Comparison of ENCODE assay signal across 1 cellular context in genomic region chr1:153954826-153955225, GRCh38.
TF ChIP-seq lines count a peak whose summit lies in the region.

No MANE protein-coding gene starts in this region.

TF ChIP-seq in GM12878, 131 proteins besides CTCF, POLR2A, EP300 and RAD21:
- TF ChIP-seq IRF4 (IDR thresholded peaks at IDR 0.05; ENCODE audit: low read depth, low read length) (no peak), WRNIP1 (IDR thresholded peaks at IDR 0.05; ENCODE audit: borderline replicate concordance, low read depth, low read length) (no peak), SUPT20H (IDR thresholded peaks at IDR 0.05; ENCODE audit: borderline replicate concordance, control insufficient read depth, low read depth, low read length) (no peak), SMAD5 (IDR thresholded peaks at IDR 0.05; ENCODE audit: low read depth) (no peak), ZNF622 (IDR thresholded peaks at IDR 0.05) (no peak), NRF1 (conservative IDR thresholded peaks at IDR 0.05; ENCODE audit: low read depth, low read length) (no peak), SKIL (IDR thresholded peaks at IDR 0.05; ENCODE audit: low read depth, poor library complexity, severe bottlenecking) (no peak), CREB1 (IDR thresholded peaks at IDR 0.05; ENCODE audit: low read depth) (no peak), SIX5 (IDR thresholded peaks at IDR 0.05; ENCODE audit: low read depth, low read length, severe bottlenecking) (no peak)
TF ChIP-seq in GM12878: peak in this region for 0.
